In genomic region chr2:59684771-59685166, GRCh38 we compare ENCODE assay signal across 18 cellular contexts.
DNase-seq lines count a peak whose midpoint lies in the region; ATAC-seq, FAIRE-seq and TF ChIP-seq lines count a peak whose summit lies in the region.
"Had no signal": no experiment of that assay in that cellular context is flagged by ENCODE, and none has a peak within 500 bp of the region (broad histone marks: within the 10 kb centered on the region; RNA-seq: fewer than 3 reads in every experiment).

No MANE protein-coding gene starts in this region.

- TF ChIP-seq RAD21 in HepG2 (CRISPR knock-in tag; IDR thresholded peaks at IDR 0.05): no peak

- TF ChIP-seq POLR2A in breast epithelium (IDR thresholded peaks at IDR 0.05): no peak
- TF ChIP-seq POLR2A in HepG2 (IDR thresholded peaks at IDR 0.05; ENCODE audit: insufficient read depth in 1 of 2, low read depth in 2 of 2, low read length in 2 of 2): no peak

- intact Hi-C loops in MCF 10A (cut with micrococcal nuclease) (no loop called here), breast epithelium (cut with DNase I; ENCODE audit: low total_unique reads) (no loop called here), HepG2 (cut with micrococcal nuclease; ENCODE audit: unreplicated experiment) (no loop called here)

- peaks cover 0 to 12% of the 10 kb centered on the region in 2 donors for H3K9me3 ChIP-seq in breast epithelium
- H3K9me3 ChIP-seq in HepG2 (ENCODE audit: low read length): no peaks in the 10 kb centered on the region

- H3K27ac ChIP-seq in breast epithelium: no peak overlapping the region
- H3K27ac ChIP-seq in VCaP: peak overlapping the region; percentile 83
- H3K27ac ChIP-seq in HepG2 (ENCODE audit: extremely low read length, insufficient read depth, low read length): no peak overlapping the region
- H3K27ac ChIP-seq: 22Rv1 had no signal

- CTCF ChIA-PET in MCF 10A (lab: Yijun Ruan, JAX) (no interaction called here), HepG2 (lab: Yijun Ruan, JAX; ENCODE audit: low intra/inter-chr PET ratio, low total read pairs) (no interaction called here)

- no peak for TF ChIP-seq EP300 in HepG2 (IDR thresholded peaks at IDR 0.05; ENCODE audit: low read depth in 2 of 2, low read length in 2 of 2)
- TF ChIP-seq EP300 in HepG2 (CRISPR knock-in tag; IDR thresholded peaks at IDR 0.05; ENCODE audit: borderline replicate concordance): no peak

- DNase-seq in MCF 10A (ENCODE audit: unreplicated experiment): no peak
- no peak for DNase-seq in breast epithelium (ENCODE audit: low spot score in 2 of 2)
- no peak for DNase-seq in mesothelial cell of epicardium (ENCODE audit: low spot score in 2 of 2, unreplicated experiment in 2 of 2)
- no peak for DNase-seq in SHP77 treated with DMSO at 0.1 percent for 48 hours (lab: John Stamatoyannopoulos, UW)
- DNase-seq in activated CD4-positive, alpha-beta T cell treated with anti-CD3 and anti-CD28 coated beads for 48 hours: no peak
- no peak for DNase-seq in HepG2 (ENCODE audit: low spot score)
- DNase-seq: CD4-positive, CD25-positive, alpha-beta regulatory T cell; DMS 273 treated with DMSO at 0.1 percent for 48 hours; DMS79 treated with DMSO at 0.1 percent for 48 hours; EL; GOT3; H9; KG1 had no signal

- in situ Hi-C loops in HepG2 (cut with HindIII; ENCODE audit: extremely low pct_ligation_motif_present, low pct_unique_long_range_greater_than_20kb): no loop called here

- H3K36me3 ChIP-seq in breast epithelium: no peaks in the 10 kb centered on the region
- H3K36me3 ChIP-seq in HepG2 (replicated peaks in 1 of 2; ENCODE audit: control insufficient read depth in 1 of 2, insufficient read depth in 2 of 2, low read length in 2 of 2): no peaks in the 10 kb centered on the region

- H3K36me3 Mint-ChIP-seq in MCF 10A (ENCODE audit: insufficient read depth, unreplicated experiment): peaks cover 4% of the 10 kb centered on the region
- peaks cover 5% of the 10 kb centered on the region for H3K36me3 Mint-ChIP-seq in mesothelial cell of epicardium

- WGBS in HepG2 (ENCODE audit: low lambda C conversion rate): 5% methylated on average over 1 of the region's 1 CpG

- BruUV-seq in MCF 10A (replicated peaks; lab: Mats Ljungman, UMichigan) (no TSS peak), HepG2 (replicated peaks; lab: Mats Ljungman, UMichigan) (no TSS peak)

- H3K4me1 Mint-ChIP-seq in MCF 10A (ENCODE audit: insufficient read depth, unreplicated experiment): peaks cover 35% of the 10 kb centered on the region
- H3K4me1 Mint-ChIP-seq in mesothelial cell of epicardium: peaks cover 14% of the 10 kb centered on the region
- H3K4me1 Mint-ChIP-seq: CD4-positive, CD25-positive, alpha-beta regulatory T cell; H9; IgD-negative memory B cell had no signal

- H3K9me3 Mint-ChIP-seq in MCF 10A (ENCODE audit: unreplicated experiment): peaks cover 8% of the 10 kb centered on the region
- H3K9me3 Mint-ChIP-seq in mesothelial cell of epicardium: peaks cover 24% of the 10 kb centered on the region

- H3K4me3 ChIP-seq in breast epithelium: no peak overlapping the region
- H3K4me3 ChIP-seq in HepG2 (replicated peaks in 1 of 3; ENCODE audit: insufficient read depth in 1 of 3, low read depth in 2 of 3, low read length in 3 of 3): no peak overlapping the region

- no peak overlapping the region for H3K9ac ChIP-seq in HepG2 (ENCODE audit: insufficient read depth, low read depth, low read length)

- peak overlapping the region; percentile 59 for H3K27ac Mint-ChIP-seq in MCF 10A (ENCODE audit: low read depth, unreplicated experiment)
- peak overlapping the region; percentile 65 for H3K27ac Mint-ChIP-seq in mesothelial cell of epicardium
- H3K27ac Mint-ChIP-seq: CD4-positive, CD25-positive, alpha-beta regulatory T cell; H9; IgD-negative memory B cell had no signal

- TF ChIP-seq CTCF in MCF 10A (IDR thresholded peaks at IDR 0.05; ENCODE audit: unreplicated experiment): no peak
- TF ChIP-seq CTCF in breast epithelium (IDR thresholded peaks at IDR 0.05): no peak
- TF ChIP-seq CTCF in VCaP (conservative IDR thresholded peaks at IDR 0.05): no peak
- TF ChIP-seq CTCF in mesothelial cell of epicardium (IDR thresholded peaks at IDR 0.05; ENCODE audit: unreplicated experiment): no peak
- no peak for TF ChIP-seq CTCF in HepG2 (CRISPR knock-in tag; IDR thresholded peaks at IDR 0.05)

- no peaks in the 10 kb centered on the region for H3K27me3 Mint-ChIP-seq in MCF 10A (ENCODE audit: insufficient read depth, unreplicated experiment)
- no peaks in the 10 kb centered on the region for H3K27me3 Mint-ChIP-seq in mesothelial cell of epicardium (ENCODE audit: low read depth)
- H3K27me3 Mint-ChIP-seq: CD4-positive, CD25-positive, alpha-beta regulatory T cell; IgD-negative memory B cell had no signal

- POLR2A ChIA-PET in MCF 10A (lab: Yijun Ruan, JAX) (interaction anchor here (0.7 to 2.1 kb wide), 3 partner anchors 12 to 602 kb away, joined by 3 to 7 read pairs (median 3); no protein-coding TSS in a partner anchor), HepG2 (lab: Yijun Ruan, JAX) (no interaction called here)

- no peaks in the 10 kb centered on the region for H4K20me1 ChIP-seq in HepG2 (ENCODE audit: insufficient read depth, low read length)

- H3K4me2 ChIP-seq in HepG2 (ENCODE audit: low read depth, low read length): no peak overlapping the region

- H3K79me2 ChIP-seq in HepG2 (ENCODE audit: insufficient read depth, low read length): no peaks in the 10 kb centered on the region

- ATAC-seq in HepG2: no peak

- no peaks in the 10 kb centered on the region for H3K27me3 ChIP-seq in breast epithelium
- no peaks in the 10 kb centered on the region for H3K27me3 ChIP-seq in HepG2 (ENCODE audit: control insufficient read depth in 1 of 2, insufficient read depth in 2 of 2, low read length in 2 of 2)

- H3K4me3 Mint-ChIP-seq in MCF 10A (ENCODE audit: unreplicated experiment) (no peak overlapping the region), mesothelial cell of epicardium (no peak overlapping the region)
- H3K4me3 Mint-ChIP-seq: CD4-positive, CD25-positive, alpha-beta regulatory T cell; H9; IgD-negative memory B cell had no signal

- no peaks in the 10 kb centered on the region for H3K4me1 ChIP-seq in breast epithelium
- no peaks in the 10 kb centered on the region for H3K4me1 ChIP-seq in HepG2 (ENCODE audit: insufficient read depth, low read length)

- H2AFZ ChIP-seq in HepG2 (ENCODE audit: low read length): no peak overlapping the region

- FAIRE-seq in HepG2 (lab: Jason Lieb, UNC): no peak
- FAIRE-seq: G401.6, GM12891 had no signal

TF ChIP-seq in HepG2, 621 proteins besides CTCF, POLR2A, EP300 and RAD21:
- TF ChIP-seq PAF1 (CRISPR knock-in tag; IDR thresholded peaks at IDR 0.05): no peak
- TF ChIP-seq SRY (CRISPR knock-in tag; IDR thresholded peaks at IDR 0.05): no peak
- no peak for TF ChIP-seq ZNF446 (CRISPR knock-in tag; IDR thresholded peaks at IDR 0.05)
- TF ChIP-seq ZKSCAN5 (CRISPR knock-in tag; IDR thresholded peaks at IDR 0.05): no peak
- TF ChIP-seq ZNF20 (CRISPR knock-in tag; IDR thresholded peaks at IDR 0.05): no peak
- TF ChIP-seq GABPA (IDR thresholded peaks at IDR 0.05; ENCODE audit: low read depth, low read length): no peak
- TF ChIP-seq GABPA (CRISPR knock-in tag; IDR thresholded peaks at IDR 0.05; ENCODE audit: low read depth): no peak
